In genomic region chr11:16841481-16841880, GRCh38 we compare ENCODE assay signal across 19 cellular contexts.
"Had no signal": no experiment of that assay in that cellular context is flagged by ENCODE, and none has a peak within 500 bp of the region (broad histone marks: within the 10 kb centered on the region; RNA-seq: fewer than 3 reads in every experiment).

No MANE protein-coding gene starts in this region.

- H3K36me3 Mint-ChIP-seq: immature natural killer cell had no signal

- ATAC-seq: activated CD4-positive, CD25-positive, alpha-beta regulatory T cell treated with anti-CD3 and anti-CD28 coated beads, Interleukin-2, amount 50 U/mL, for 24 hours; activated T-helper 17 cell treated with anti-CD3 and anti-CD28 coated beads, Interleukin-2, amount 50 U/mL, for 72 hours; effector memory CD8-positive, alpha-beta T cell; left colon; psoas muscle; right lobe of liver had no signal

- H3K4me1 Mint-ChIP-seq: activated T-helper 17 cell treated with anti-CD3 and anti-CD28 coated beads, Interleukin-2, amount 50 U/mL, for 72 hours; immature natural killer cell had no signal

- H3K9me3 Mint-ChIP-seq: activated naive CD4-positive, alpha-beta T cell treated with anti-CD3 and anti-CD28 coated beads for 36 hours; activated T-helper 17 cell treated with anti-CD3 and anti-CD28 coated beads, Interleukin-2, amount 50 U/mL, for 72 hours; effector memory CD8-positive, alpha-beta T cell; immature natural killer cell; mesothelial cell of epicardium had no signal

- H3K27ac Mint-ChIP-seq: activated naive CD4-positive, alpha-beta T cell treated with anti-CD3 and anti-CD28 coated beads for 36 hours; effector memory CD8-positive, alpha-beta T cell; immature natural killer cell; mesothelial cell of epicardium had no signal

- H3K27me3 Mint-ChIP-seq: activated T-helper 17 cell treated with anti-CD3 and anti-CD28 coated beads, Interleukin-2, amount 50 U/mL, for 72 hours; effector memory CD8-positive, alpha-beta T cell had no signal

- H3K4me3 Mint-ChIP-seq: activated naive CD4-positive, alpha-beta T cell treated with anti-CD3 and anti-CD28 coated beads for 36 hours; activated T-helper 17 cell treated with anti-CD3 and anti-CD28 coated beads, Interleukin-2, amount 50 U/mL, for 72 hours; effector memory CD8-positive, alpha-beta T cell; immature natural killer cell; mesothelial cell of epicardium had no signal

- DNase-seq: activated naive CD4-positive, alpha-beta T cell treated with anti-CD3 and anti-CD28 coated beads for 36 hours; activated T-cell treated with anti-CD3 and anti-CD28 coated beads for 4 hours; dermis blood vessel endothelial cell; effector memory CD8-positive, alpha-beta T cell; foreskin melanocyte; head of caudate nucleus; immature natural killer cell; left colon; psoas muscle; right lobe of liver; stimulated activated CD4-positive, alpha-beta T cell treated with anti-CD3 and anti-CD28 coated beads, Interleukin-4, amount 100 ng/mL, for 4 hours; stimulated activated CD8-positive, alpha-beta memory T cell treated with anti-CD3 and anti-CD28 coated beads, Interleukin-4, amount 100 ng/mL, for 48 hours; stimulated activated naive CD4-positive, alpha-beta T cell treated with Interleukin-2 at 50 U/mL for 16 hours; substantia nigra; T-helper 2 cell; trophoblast cell had no signal
